In the genomic region with DNA sequence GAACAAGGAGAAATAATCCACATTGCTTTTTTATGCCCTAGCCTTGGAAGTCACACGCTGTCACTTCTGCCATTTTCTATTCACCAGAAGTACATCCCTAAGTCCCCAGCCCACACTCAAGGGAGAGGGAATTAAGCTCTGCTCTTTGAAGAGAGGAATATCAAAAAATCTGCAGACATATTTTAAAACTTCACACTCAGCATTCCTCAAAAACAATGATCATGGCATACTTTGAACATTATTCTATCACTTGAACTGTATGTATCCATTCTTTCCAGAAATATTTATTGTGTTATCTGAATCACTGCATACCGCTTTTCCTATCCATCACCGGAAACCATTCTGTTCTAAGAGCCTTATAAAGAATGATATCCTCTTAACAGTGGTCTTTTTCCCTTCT, we compare ENCODE assay signal across 6 cellular contexts.
"Had no signal": no experiment of that assay in that cellular context is flagged by ENCODE, and none has a peak within 500 bp of the region (broad histone marks: within the 10 kb centered on the region; RNA-seq: fewer than 3 reads in every experiment).

No MANE protein-coding gene starts in this region.

- H2AFZ ChIP-seq: GM23248 had no signal

- DNase-seq: GM23248, GOT3, H9, HCEC 1CT, KG1 had no signal

- H3K27ac ChIP-seq: GM23248, HL-60 had no signal

- H3K4me3 ChIP-seq: GM23248 had no signal

- H3K9ac ChIP-seq: GM23248 had no signal
